In the genomic region with DNA sequence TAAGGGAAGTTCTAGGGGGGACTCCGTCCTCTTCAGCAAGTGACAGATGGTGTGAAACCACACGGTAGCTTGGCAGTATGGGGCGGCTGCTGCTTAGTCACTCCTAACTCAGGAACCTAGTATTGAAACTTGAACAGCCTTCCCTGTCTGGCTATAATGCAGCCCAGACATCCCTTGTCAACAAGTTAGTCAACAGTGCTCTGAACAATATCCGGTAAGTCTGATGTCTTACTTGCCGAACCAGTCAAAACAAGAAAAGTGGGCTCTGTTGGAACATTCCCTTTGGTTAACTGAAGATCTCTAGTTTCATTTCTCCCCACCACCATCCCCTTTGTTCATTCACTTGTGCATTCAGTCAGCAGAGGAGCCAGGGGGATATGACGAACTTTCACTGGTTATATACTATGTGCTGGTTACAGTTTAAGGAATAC, we compare ENCODE assay signal across 8 cellular contexts. TPM values are rescaled to one million over a fixed set of nuclear protein-coding genes. Genes with fewer than 3 reads are reported as not detected.
DNase-seq lines count a peak whose midpoint lies in the region; ATAC-seq and TF ChIP-seq lines count a peak whose summit lies in the region.

No MANE protein-coding gene starts in this region.

- H3K36me3 Mint-ChIP-seq in osteocyte (ENCODE audit: unreplicated experiment) = no peaks in the 10 kb centered on the region

- no peak overlapping the region for H3K4me3 Mint-ChIP-seq in osteocyte (ENCODE audit: unreplicated experiment)

- H3K27me3 Mint-ChIP-seq in osteocyte (ENCODE audit: unreplicated experiment) = peaks cover 27% of the 10 kb centered on the region

- H3K27ac Mint-ChIP-seq in osteocyte (ENCODE audit: unreplicated experiment) = no peak overlapping the region

- in situ Hi-C loops in G401 (cut with HindIII; ENCODE audit: low sequenced_read_pairs) = no loop called here

- H3K4me1 Mint-ChIP-seq in osteocyte (ENCODE audit: unreplicated experiment) = peaks cover 8% of the 10 kb centered on the region

- ATAC-seq in GM21360 (IDR thresholded peaks at IDR 0.05; ENCODE audit: unreplicated experiment) (peak; percentile 95), HG03575 (IDR thresholded peaks at IDR 0.05; ENCODE audit: extremely low read depth, insufficient number of reproducible peaks, low FRiP score, unreplicated experiment) (peak; percentile 95)

- TF ChIP-seq CTCF in osteocyte (IDR thresholded peaks at IDR 0.05) = no peak

- H3K9me3 Mint-ChIP-seq in osteocyte (ENCODE audit: unreplicated experiment) = no peaks in the 10 kb centered on the region

- DNase-seq in DMS53 (lab: John Stamatoyannopoulos, UW) (peak; percentile 47), SK-N-DZ (ENCODE audit: low spot score) (no peak), osteocyte (ENCODE audit: extremely low spot score, unreplicated experiment) (no peak), G401 (ENCODE audit: low spot score) (no peak)
- peak; percentile 72 for DNase-seq in activated CD8-positive, alpha-beta memory T cell treated with anti-CD3 and anti-CD28 coated beads, Interleukin-2, amount 50 U/mL, for 48 hours
- DNase-seq in stimulated activated CD4-positive, alpha-beta T cell treated with anti-CD3 and anti-CD28 coated beads, Interleukin-12 subunit alpha, Interleukin-12 subunit beta, amount 100 ng/mL, for 48 hours (ENCODE audit: low read depth in 2 of 3, low spot score in 1 of 3) = peak; percentile 55 to 75 (median 61)

RNA-seq across cellular contexts. Expression of gene CXCL13, which starts 18.7 kb away (rescaled TPM):
- not detected in 2 replicates for polyA plus RNA-seq in SK-N-DZ (2014; cell fraction: cytosol; rRNA removed)
- not detected in 2 replicates for polyA plus RNA-seq in SK-N-DZ (2014; cell fraction: nucleus; rRNA removed)
- total RNA-seq in osteocyte = not detected in 2 replicates
- total RNA-seq in G401 (2014; rRNA removed; shearing (Covaris generic)) = not detected in 2 replicates

Comparison
In these comparisons a context has a peak if more than half of its experiments do, and no peak if none do; other contexts are left out.
1. DNase-seq: peak in DMS53 (single experiment), activated CD8-positive, alpha-beta memory T cell treated with anti-CD3 and anti-CD28 coated beads, Interleukin-2, amount 50 U/mL, for 48 hours (single experiment) and stimulated activated CD4-positive, alpha-beta T cell treated with anti-CD3 and anti-CD28 coated beads, Interleukin-12 subunit alpha, Interleukin-12 subunit beta, amount 100 ng/mL, for 48 hours (3 of 3); none in SK-N-DZ (single experiment), osteocyte (single experiment) and G401 (single experiment).